ENCODE assay signal across 7 cellular contexts in genomic region chr14:100146548-100147091, GRCh38. TPM values are rescaled to one million over a fixed set of nuclear protein-coding genes. Genes with fewer than 3 reads are reported as not detected.
A peak's percentile ranks its signal among the peaks of the same experiment; 100 is the strongest.
DNase-seq lines count a peak whose midpoint lies in the region; ATAC-seq and TF ChIP-seq lines count a peak whose summit lies in the region.

No MANE protein-coding gene starts in this region.

- no peak overlapping the region for H3K14ac ChIP-seq in H9 (ENCODE audit: insufficient read depth, low read length)

- no peak overlapping the region for H3K9ac ChIP-seq in DND-41 (ENCODE audit: low read depth, low read length)
- H3K9ac ChIP-seq in H9 (ENCODE audit: extremely low read depth, insufficient read length, low read length): no peak overlapping the region

- no peak overlapping the region for H3K4me3 Mint-ChIP-seq in H9
- H3K4me3 Mint-ChIP-seq in activated T-cell treated with anti-CD3 and anti-CD28 coated beads, Interleukin-2, amount 50 U/mL, for 4 hours: no peak overlapping the region
- H3K4me3 Mint-ChIP-seq in naive thymus-derived CD4-positive, alpha-beta T cell: peak overlapping the region in 6 of 10 donors; percentile 51 to 84 (median 80)

- no peak overlapping the region for H2BK20ac ChIP-seq in H9 (ENCODE audit: low read depth, low read length, poor library complexity, severe bottlenecking)

- peak overlapping the region; percentile 23 for H3K27ac ChIP-seq in DND-41 (ENCODE audit: low read length)
- H3K27ac ChIP-seq in H9 (ENCODE audit: insufficient read length, low read depth, low read length): no peak overlapping the region
- H3K27ac ChIP-seq in naive thymus-derived CD4-positive, alpha-beta T cell (ENCODE audit: low read depth, low read length): peak overlapping the region; percentile 60

- CTCF ChIA-PET in naive thymus-derived CD4-positive, alpha-beta T cell (lab: Charles Lee): interaction anchor here (0.7 to 1.8 kb wide), 3 partner anchors 10 to 1666 kb away, joined by 3 read pairs; no protein-coding TSS in a partner anchor

- H4K8ac ChIP-seq in H9 (replicated peaks; ENCODE audit: insufficient read length, low read depth, low read length): no peak overlapping the region

- H3K23me2 ChIP-seq in H9 (ENCODE audit: insufficient read length, low read depth, low read length, poor library complexity, severe bottlenecking): no peaks in the 10 kb centered on the region

- no peak overlapping the region for H4K5ac ChIP-seq in H9 (ENCODE audit: insufficient read length, low read depth, low read length)

- no peak overlapping the region for H2BK15ac ChIP-seq in H9 (ENCODE audit: low read depth, low read length)

- no peak overlapping the region for H3K56ac ChIP-seq in H9 (ENCODE audit: insufficient read length, low read depth, low read length)

- H2BK5ac ChIP-seq in H9 (ENCODE audit: insufficient read length, low read length): no peak overlapping the region

- DNase-seq in DND-41: peak; percentile 33
- DNase-seq in H9: no peak
- DNase-seq in activated T-cell treated with anti-CD3 and anti-CD28 coated beads, Interleukin-2, amount 50 U/mL, for 4 hours: peak; percentile 25
- peak in 6 of 9 donors; percentile 38 to 65 (median 52) for DNase-seq in naive thymus-derived CD4-positive, alpha-beta T cell
- no peak for DNase-seq in pons (ENCODE audit: low spot score)
- no peak for DNase-seq in MG63

- peaks cover 50% of the 10 kb centered on the region for H3K36me3 ChIP-seq in DND-41 (ENCODE audit: insufficient read depth, low read length)
- peaks cover 0 to 32% (median 6%) of the 10 kb centered on the region in 3 experiments for H3K36me3 ChIP-seq in naive thymus-derived CD4-positive, alpha-beta T cell (ENCODE audit: control insufficient read depth in 2 of 3, insufficient read depth in 3 of 3, low read length in 3 of 3)
- no peaks in the 10 kb centered on the region for H3K36me3 ChIP-seq in MG63

- H3K4me1 ChIP-seq in DND-41 (ENCODE audit: insufficient read depth, low read length): peaks cover 22% of the 10 kb centered on the region
- no peaks in the 10 kb centered on the region for H3K4me1 ChIP-seq in H9 (ENCODE audit: insufficient read depth, low read length)
- peaks cover 0 to 13% of the 10 kb centered on the region in 2 donors for H3K4me1 ChIP-seq in naive thymus-derived CD4-positive, alpha-beta T cell (ENCODE audit: control insufficient read depth in 2 of 2, insufficient read depth in 2 of 2, low read length in 2 of 2)

- H3K79me2 ChIP-seq in DND-41 (ENCODE audit: insufficient read depth, low read length): no peaks in the 10 kb centered on the region
- H3K79me2 ChIP-seq in H9 (ENCODE audit: insufficient read depth, low read length): no peaks in the 10 kb centered on the region

- H3K4me1 Mint-ChIP-seq in H9: peaks cover 4 to 6% of the 10 kb centered on the region in 2 experiments; a peak in 3 of 4 replicates
- H3K4me1 Mint-ChIP-seq in activated T-cell treated with anti-CD3 and anti-CD28 coated beads, Interleukin-2, amount 50 U/mL, for 4 hours (ENCODE audit: low read depth): peaks cover 17% of the 10 kb centered on the region
- peaks cover 17 to 29% (median 22%) of the 10 kb centered on the region in 7 donors for H3K4me1 Mint-ChIP-seq in naive thymus-derived CD4-positive, alpha-beta T cell

- H3K9me3 ChIP-seq in DND-41 (ENCODE audit: insufficient read depth, low read length, severe bottlenecking): no peaks in the 10 kb centered on the region
- H3K9me3 ChIP-seq in H9 (ENCODE audit: control insufficient read depth, low read depth, low read length): no peaks in the 10 kb centered on the region
- H3K9me3 ChIP-seq in naive thymus-derived CD4-positive, alpha-beta T cell (ENCODE audit: control insufficient read depth in 2 of 3, low read length in 3 of 3): no peaks in the 10 kb centered on the region
- no peaks in the 10 kb centered on the region for H3K9me3 ChIP-seq in MG63

- no peak overlapping the region for H3K4ac ChIP-seq in H9 (ENCODE audit: low read depth, low read length)

- POLR2A ChIA-PET in naive thymus-derived CD4-positive, alpha-beta T cell (lab: Charles Lee): interaction anchor here (0.6 kb wide), 1 partner anchor 77 kb away, joined by 3 read pairs; no protein-coding TSS in a partner anchor

- H3K9me3 Mint-ChIP-seq in H9: no peaks in the 10 kb centered on the region
- H3K9me3 Mint-ChIP-seq in activated T-cell treated with anti-CD3 and anti-CD28 coated beads, Interleukin-2, amount 50 U/mL, for 4 hours: no peaks in the 10 kb centered on the region
- peaks cover 0 to 14% (median 0%) of the 10 kb centered on the region in 11 donors for H3K9me3 Mint-ChIP-seq in naive thymus-derived CD4-positive, alpha-beta T cell

- H3K23ac ChIP-seq in H9 (ENCODE audit: insufficient read length, low read depth, low read length): no peak overlapping the region

- peaks cover 3% of the 10 kb centered on the region; the same call in 1 of the 2 replicates for H3K27me3 Mint-ChIP-seq in H9 (ENCODE audit: low read depth)
- no peaks in the 10 kb centered on the region for H3K27me3 Mint-ChIP-seq in activated T-cell treated with anti-CD3 and anti-CD28 coated beads, Interleukin-2, amount 50 U/mL, for 4 hours (ENCODE audit: low read depth)
- no peaks in the 10 kb centered on the region for H3K27me3 Mint-ChIP-seq in naive thymus-derived CD4-positive, alpha-beta T cell

- H2AFZ ChIP-seq in DND-41 (ENCODE audit: low read depth, low read length) (no peak overlapping the region), H9 (ENCODE audit: low read length) (no peak overlapping the region)

- no CpG with 5 or more reads among the region's 29 CpGs for WGBS in H9 (ENCODE audit: extremely low coverage, insufficient read length, low lambda C conversion rate)

- H4K20me1 ChIP-seq in DND-41 (ENCODE audit: insufficient read depth, low read length) (peaks cover 39% of the 10 kb centered on the region), H9 (ENCODE audit: control insufficient read depth, insufficient read depth, insufficient read length) (no peaks in the 10 kb centered on the region)

- ATAC-seq in DND-41 (ENCODE audit: insufficient read depth, low read depth) (peak; percentile 2), HG03196 (IDR thresholded peaks at IDR 0.05; ENCODE audit: unreplicated experiment) (no peak)
- ATAC-seq in activated T-cell treated with anti-CD3 and anti-CD28 coated beads, Interleukin-2, amount 50 U/mL, for 4 hours: peak; percentile 5 to 13
- peak; percentile 28 for ATAC-seq in naive thymus-derived CD4-positive, alpha-beta T cell

- H3K36me3 Mint-ChIP-seq in H9 (ENCODE audit: insufficient read depth in 1 of 3, low read depth in 3 of 3): peaks cover 0 to 5% (median 3%) of the 10 kb centered on the region in 3 experiments; a peak in 3 of 7 replicates
- H3K36me3 Mint-ChIP-seq in activated T-cell treated with anti-CD3 and anti-CD28 coated beads, Interleukin-2, amount 50 U/mL, for 4 hours (ENCODE audit: insufficient read depth): peaks cover 4% of the 10 kb centered on the region
- peaks cover 0 to 7% (median 0%) of the 10 kb centered on the region in 5 donors for H3K36me3 Mint-ChIP-seq in naive thymus-derived CD4-positive, alpha-beta T cell

- intact Hi-C loops in naive thymus-derived CD4-positive, alpha-beta T cell (cut with micrococcal nuclease): loop anchor here in 1 of 2 donors (1.0 to 5.0 kb wide), 3 partner anchors 47 to 94 kb away; no protein-coding TSS in a partner anchor

- H2BK12ac ChIP-seq in H9 (ENCODE audit: insufficient read length, low read depth, low read length): no peak overlapping the region

- TF ChIP-seq CTCF in DND-41 (IDR thresholded peaks at IDR 0.05; ENCODE audit: borderline replicate concordance, extremely low read depth, low read length, poor library complexity, severe bottlenecking): peak; percentile 39
- TF ChIP-seq CTCF in H9 (conservative IDR thresholded peaks at IDR 0.05): peak; percentile 18; the same call in 1 of the 3 replicates

- no peak overlapping the region for H4K91ac ChIP-seq in H9 (ENCODE audit: insufficient read length, low read depth, low read length)

- no peak overlapping the region for H3K4me3 ChIP-seq in DND-41 (ENCODE audit: low read depth in 1 of 2, low read length in 2 of 2)
- H3K4me3 ChIP-seq in naive thymus-derived CD4-positive, alpha-beta T cell (ENCODE audit: low read length): peak overlapping the region; percentile 39
- no peak overlapping the region for H3K4me3 ChIP-seq in MG63

- H3K4me2 ChIP-seq in DND-41 (ENCODE audit: insufficient read depth, low read length) (no peak overlapping the region), H9 (ENCODE audit: insufficient read depth, insufficient read length, low read length) (no peak overlapping the region)

- H3K79me1 ChIP-seq in H9 (ENCODE audit: insufficient read depth, low read depth, low read length, poor library complexity, severe bottlenecking): no peaks in the 10 kb centered on the region

- H3K27ac Mint-ChIP-seq in H9: peak overlapping the region in 1 of 3 experiments; percentile 27; a peak in 2 of 7 replicates
- H3K27ac Mint-ChIP-seq in naive thymus-derived CD4-positive, alpha-beta T cell: peak overlapping the region; percentile 63 to 94 (median 84)

- no peak overlapping the region for H3T11ph ChIP-seq in H9 (ENCODE audit: low read length)

- no peak overlapping the region for H2AK5ac ChIP-seq in H9 (ENCODE audit: insufficient read length, low read length)

- no peaks in the 10 kb centered on the region for H3K27me3 ChIP-seq in DND-41 (ENCODE audit: insufficient read depth, low read length, poor library complexity)
- H3K27me3 ChIP-seq in H9 (ENCODE audit: insufficient read depth, low read length): no peaks in the 10 kb centered on the region
- no peaks in the 10 kb centered on the region for H3K27me3 ChIP-seq in naive thymus-derived CD4-positive, alpha-beta T cell (ENCODE audit: control insufficient read depth in 2 of 2, insufficient read depth in 2 of 2, low read length in 2 of 2)
- H3K27me3 ChIP-seq in MG63: no peaks in the 10 kb centered on the region

- no peak overlapping the region for H2BK120ac ChIP-seq in H9 (ENCODE audit: low read depth, low read length, poor library complexity, severe bottlenecking)

- no peak overlapping the region for H3K18ac ChIP-seq in H9 (ENCODE audit: insufficient read length, low read depth, low read length)

RNA-seq across cellular contexts. Expression of gene DEGS2, which starts 12.8 kb away (rescaled TPM):
- 0.59 and 0.72 TPM in 2 replicates for total RNA-seq in H9 (2021)
- total RNA-seq in activated T-cell treated with anti-CD3 and anti-CD28 coated beads, Interleukin-2, amount 50 U/mL, for 4 hours: under 1 TPM; 0.19 to 0.40 (median 0.40) TPM
- total RNA-seq in naive thymus-derived CD4-positive, alpha-beta T cell: 1 to 10 TPM in 1 of 5 experiments, under 1 TPM in 3, not detected in 1; 0.19 to 1.0 (median 0.32) TPM
- 1 to 10 TPM in 1 of 2 donors, under 1 TPM in 1; 0.51 to 1.0 TPM for polyA plus RNA-seq in naive thymus-derived CD4-positive, alpha-beta T cell
- not detected in 2 replicates for total RNA-seq in MG63 (2014; rRNA removed; shearing (Covaris generic); ENCODE audit: low replicate concordance)

Comparison
In these comparisons a context has a peak if more than half of its experiments do, and no peak if none do; other contexts are left out.
1. DNase-seq: peak in DND-41 (single experiment), activated T-cell treated with anti-CD3 and anti-CD28 coated beads, Interleukin-2, amount 50 U/mL, for 4 hours (single experiment) and naive thymus-derived CD4-positive, alpha-beta T cell (6 of 9); none in H9 (single experiment), pons (single experiment) and MG63 (single experiment).
2. H3K4me3 Mint-ChIP-seq: peak in naive thymus-derived CD4-positive, alpha-beta T cell (6 of 10); none in H9 (0 of 2) and activated T-cell treated with anti-CD3 and anti-CD28 coated beads, Interleukin-2, amount 50 U/mL, for 4 hours (single experiment).